In the genomic region with DNA sequence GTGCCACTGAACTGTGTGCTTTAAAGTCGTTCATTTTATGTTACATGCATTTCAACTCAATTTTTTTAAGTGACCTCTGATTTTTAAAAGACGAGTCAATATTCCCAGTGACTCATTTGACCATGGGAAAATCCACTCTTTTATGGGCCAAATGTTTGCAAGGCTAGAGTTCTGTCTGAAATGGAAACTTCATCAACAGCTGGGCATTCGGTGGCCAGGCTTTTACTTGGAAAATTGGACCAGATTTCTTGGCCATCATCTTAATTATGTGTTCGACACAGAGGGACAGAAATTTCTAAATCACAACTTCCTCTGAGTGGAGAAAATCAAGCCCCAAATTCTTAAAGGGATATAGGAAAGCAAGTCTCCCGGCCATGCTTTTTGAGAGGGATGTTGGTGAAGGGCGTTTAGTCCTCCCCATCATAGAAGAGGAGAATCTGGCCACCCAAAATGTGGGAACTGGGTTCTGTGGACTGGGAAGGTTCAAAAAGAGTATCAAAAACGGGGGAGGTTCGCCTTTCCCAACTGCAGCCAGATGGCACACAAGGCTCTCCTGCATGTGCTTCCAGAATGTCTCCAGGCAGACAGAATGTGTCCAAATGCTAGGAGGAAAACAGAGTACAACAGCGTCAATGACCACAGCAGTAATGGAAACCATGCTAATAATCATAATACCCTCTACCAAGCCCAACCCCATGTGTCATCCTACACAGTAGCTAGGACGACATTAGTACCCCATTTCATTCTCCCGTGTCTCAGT, we compare ENCODE assay signal across 21 cellular contexts. TPM values are rescaled to one million over a fixed set of nuclear protein-coding genes. Genes with fewer than 3 reads are reported as not detected.
"Had no signal": no experiment of that assay in that cellular context is flagged by ENCODE, and none has a peak within 500 bp of the region (broad histone marks: within the 10 kb centered on the region; RNA-seq: fewer than 3 reads in every experiment).

No MANE protein-coding gene starts in this region.

- H3K4me3 Mint-ChIP-seq: activated B cell treated with CpG ODN at 0.5 μM for 24 hours; activated CD4-positive, alpha-beta memory T cell treated with anti-CD3 and anti-CD28 coated beads for 36 hours; activated naive CD8-positive, alpha-beta T cell treated with anti-CD3 and anti-CD28 coated beads, Interleukin-2, amount 10 ng/mL, durations not matched to agents 7 days and 5 days; activated T-helper 17 cell treated with anti-CD3 and anti-CD28 coated beads, Interleukin-2, amount 50 U/mL, for 72 hours; neural progenitor cell; stimulated activated naive CD8-positive, alpha-beta T cell treated with anti-CD3 and anti-CD28 coated beads, Interleukin-15, amount 100 ng/mL, for 72 hours; T-cell; type B pancreatic cell had no signal

- H3K4me1 ChIP-seq: colonic mucosa, pancreas, testis had no signal

- H2AFZ ChIP-seq: neural progenitor cell had no signal

- DNase-seq: activated B cell treated with CpG ODN at 0.5 μM for 24 hours; activated CD4-positive, alpha-beta memory T cell treated with anti-CD3 and anti-CD28 coated beads for 36 hours; activated CD4-positive, alpha-beta T cell treated with anti-CD3 and anti-CD28 coated beads for 4 hours; activated naive CD4-positive, alpha-beta T cell; activated naive CD8-positive, alpha-beta T cell treated with anti-CD3 and anti-CD28 coated beads, Interleukin-2, amount 10 ng/mL, durations not matched to agents 7 days and 5 days; amygdala; caudate nucleus; colonic mucosa; erythroblast; pancreas; SK-N-SH; stimulated activated CD4-positive, alpha-beta T cell treated with anti-CD3 and anti-CD28 coated beads, Interleukin-15, amount 100 ng/mL, for 24 hours; stimulated activated CD4-positive, alpha-beta T cell treated with anti-CD3 and anti-CD28 coated beads, Interleukin-2, amount 100 ng/mL, for 48 hours; stimulated activated naive CD8-positive, alpha-beta T cell treated with anti-CD3 and anti-CD28 coated beads, Interleukin-15, amount 100 ng/mL, for 72 hours; T-cell; testis had no signal

- H3K27me3 ChIP-seq: colonic mucosa, pancreas, testis had no signal

- H3K9me3 ChIP-seq: colonic mucosa, pancreas, SK-N-SH, testis had no signal

- H3K4me1 Mint-ChIP-seq: activated B cell treated with CpG ODN at 0.5 μM for 24 hours; activated naive CD8-positive, alpha-beta T cell treated with anti-CD3 and anti-CD28 coated beads, Interleukin-2, amount 10 ng/mL, durations not matched to agents 7 days and 5 days; activated T-helper 17 cell treated with anti-CD3 and anti-CD28 coated beads, Interleukin-2, amount 50 U/mL, for 72 hours; stimulated activated naive CD8-positive, alpha-beta T cell treated with anti-CD3 and anti-CD28 coated beads, Interleukin-15, amount 100 ng/mL, for 72 hours; T-cell had no signal

- H3K4me2 ChIP-seq: neural progenitor cell, SK-N-SH had no signal

- H3K36me3 ChIP-seq: colonic mucosa, neural progenitor cell, pancreas had no signal

- H3K9me2 ChIP-seq: SK-N-SH had no signal

- H3K27me3 Mint-ChIP-seq: activated B cell treated with CpG ODN at 0.5 μM for 24 hours; activated CD4-positive, alpha-beta memory T cell treated with anti-CD3 and anti-CD28 coated beads for 36 hours had no signal

- H3K9me3 Mint-ChIP-seq: activated B cell treated with CpG ODN at 0.5 μM for 24 hours; activated CD4-positive, alpha-beta memory T cell treated with anti-CD3 and anti-CD28 coated beads for 36 hours; activated naive CD8-positive, alpha-beta T cell treated with anti-CD3 and anti-CD28 coated beads, Interleukin-2, amount 10 ng/mL, durations not matched to agents 7 days and 5 days; activated T-helper 17 cell treated with anti-CD3 and anti-CD28 coated beads, Interleukin-2, amount 50 U/mL, for 72 hours; stimulated activated naive CD8-positive, alpha-beta T cell treated with anti-CD3 and anti-CD28 coated beads, Interleukin-15, amount 100 ng/mL, for 72 hours; T-cell had no signal

- H3K9ac ChIP-seq: neural progenitor cell, SK-N-SH had no signal

- H3K4me3 ChIP-seq: colonic mucosa, lung, neural progenitor cell, pancreas, testis had no signal

- H3K27ac ChIP-seq: colonic mucosa, neural progenitor cell, pancreas, testis had no signal

- ATAC-seq: activated T-helper 17 cell treated with anti-CD3 and anti-CD28 coated beads, Interleukin-2, amount 50 U/mL, for 72 hours; pancreas; stimulated activated naive CD8-positive, alpha-beta T cell treated with anti-CD3 and anti-CD28 coated beads, Interleukin-15, amount 100 ng/mL, for 72 hours; T-cell had no signal

- H3K36me3 Mint-ChIP-seq: activated CD4-positive, alpha-beta memory T cell treated with anti-CD3 and anti-CD28 coated beads for 36 hours; activated naive CD8-positive, alpha-beta T cell treated with anti-CD3 and anti-CD28 coated beads, Interleukin-2, amount 10 ng/mL, durations not matched to agents 7 days and 5 days; neural progenitor cell; T-cell; type B pancreatic cell had no signal

- H3K27ac Mint-ChIP-seq: activated B cell treated with CpG ODN at 0.5 μM for 24 hours; activated CD4-positive, alpha-beta memory T cell treated with anti-CD3 and anti-CD28 coated beads for 36 hours; activated naive CD8-positive, alpha-beta T cell treated with anti-CD3 and anti-CD28 coated beads, Interleukin-2, amount 10 ng/mL, durations not matched to agents 7 days and 5 days; activated T-helper 17 cell treated with anti-CD3 and anti-CD28 coated beads, Interleukin-2, amount 50 U/mL, for 72 hours; T-cell; type B pancreatic cell had no signal

RNA-seq across cellular contexts. Expression of a gene that starts 40.8 kb away (rescaled TPM):
- total RNA-seq: activated B cell treated with CpG ODN at 0.5 μM for 24 hours; activated CD4-positive, alpha-beta memory T cell treated with anti-CD3 and anti-CD28 coated beads for 36 hours; activated naive CD8-positive, alpha-beta T cell treated with anti-CD3 and anti-CD28 coated beads, Interleukin-2, amount 10 ng/mL, durations not matched to agents 7 days and 5 days; activated T-helper 17 cell treated with anti-CD3 and anti-CD28 coated beads, Interleukin-2, amount 50 U/mL, for 72 hours; myocyte; T-cell had no signal
- polyA plus RNA-seq: SK-N-SH had no signal
